ENCODE assay signal across 8 cellular contexts in genomic region chr2:101341901-101342624, GRCh38. TPM values are rescaled to one million over a fixed set of nuclear protein-coding genes. Genes with fewer than 3 reads are reported as not detected.
DNase-seq lines count a peak whose midpoint lies in the region; ATAC-seq lines count a peak whose summit lies in the region.

No MANE protein-coding gene starts in this region.

- no peak overlapping the region for H3K4me3 Mint-ChIP-seq in activated CD4-positive, alpha-beta memory T cell treated with anti-CD3 and anti-CD28 coated beads for 36 hours

- peaks cover 20% of the 10 kb centered on the region for H3K4me1 Mint-ChIP-seq in activated CD4-positive, alpha-beta memory T cell treated with anti-CD3 and anti-CD28 coated beads for 36 hours (ENCODE audit: low read depth)

- CTCF ChIA-PET in activated CD4-positive, alpha-beta memory T cell treated with anti-CD3 and anti-CD28 coated beads for 36 hours (lab: Charles Lee), result interaction anchor here (0.6 to 5.2 kb wide), 62 partner anchors 9 to 678 kb away, joined by 3 to 80 read pairs (median 4); partner anchors contain the start of genes CREG2 and RNF149

- H3K9me3 Mint-ChIP-seq in activated CD4-positive, alpha-beta memory T cell treated with anti-CD3 and anti-CD28 coated beads for 36 hours, result no peaks in the 10 kb centered on the region

- no peak for ATAC-seq in GM21723 (IDR thresholded peaks at IDR 0.05; ENCODE audit: unreplicated experiment)

- intact Hi-C loops in activated CD4-positive, alpha-beta memory T cell treated with anti-CD3 and anti-CD28 coated beads for 36 hours (cut with micrococcal nuclease), result loop anchor here (1.0 to 10.0 kb wide), 3 partner anchors 45 to 483 kb away; partner anchors contain the start of gene CREG2

- H3K27ac Mint-ChIP-seq in activated CD4-positive, alpha-beta memory T cell treated with anti-CD3 and anti-CD28 coated beads for 36 hours, result peak overlapping the region; percentile 16

- no peaks in the 10 kb centered on the region for H3K36me3 Mint-ChIP-seq in activated CD4-positive, alpha-beta memory T cell treated with anti-CD3 and anti-CD28 coated beads for 36 hours

- peak; percentile 91 for DNase-seq in AG20443 (ENCODE audit: low spot score)
- peak; percentile 59 for DNase-seq in HCEC 1CT
- DNase-seq in NCI-H748 treated with DMSO at 0.1 percent for 48 hours (lab: John Stamatoyannopoulos, UW), result peak; percentile 39
- DNase-seq in activated CD4-positive, alpha-beta memory T cell treated with anti-CD3 and anti-CD28 coated beads for 36 hours, result peak; percentile 82
- peak; percentile 60 for DNase-seq in effector CD4-positive, alpha-beta T cell
- DNase-seq in lung microvascular endothelial cell (ENCODE audit: low read depth in 2 of 2), result peak; percentile 76 to 78
- DNase-seq in stimulated activated CD8-positive, alpha-beta memory T cell treated with anti-CD3 and anti-CD28 coated beads, Interleukin-15, amount 100 ng/mL, for 24 hours (ENCODE audit: low read depth), result peak; percentile 64

- POLR2A ChIA-PET in activated CD4-positive, alpha-beta memory T cell treated with anti-CD3 and anti-CD28 coated beads for 36 hours (lab: Charles Lee), result interaction anchor here (0.5 to 0.6 kb wide), 2 partner anchors 16 to 935 kb away, joined by 3 read pairs; no protein-coding TSS in a partner anchor

- no peaks in the 10 kb centered on the region for H3K27me3 Mint-ChIP-seq in activated CD4-positive, alpha-beta memory T cell treated with anti-CD3 and anti-CD28 coated beads for 36 hours

RNA-seq across cellular contexts. Expression of gene RNF149, which starts 33.6 kb away (rescaled TPM):
- 10 to 100 TPM; 42.1 to 46.9 TPM for total RNA-seq in activated CD4-positive, alpha-beta memory T cell treated with anti-CD3 and anti-CD28 coated beads for 36 hours
- total RNA-seq in lung microvascular endothelial cell, result 29.0 and 34.3 TPM in 2 replicates

RNA-seq across cellular contexts. Expression of gene CREG2, which starts 45.2 kb away (rescaled TPM):
- total RNA-seq in activated CD4-positive, alpha-beta memory T cell treated with anti-CD3 and anti-CD28 coated beads for 36 hours, result not detected
- total RNA-seq in lung microvascular endothelial cell, result 0.44 TPM in 1 of 2 replicates, not detected in the other

Comparison
In these comparisons a context has a peak if more than half of its experiments do, and no peak if none do; other contexts are left out.
1. DNase-seq: peak in every context shown above with its lines; median percentile 91 in AG20443; 82 in activated CD4-positive, alpha-beta memory T cell treated with anti-CD3 and anti-CD28 coated beads for 36 hours; 77 in lung microvascular endothelial cell; 64 in stimulated activated CD8-positive, alpha-beta memory T cell treated with anti-CD3 and anti-CD28 coated beads, Interleukin-15, amount 100 ng/mL, for 24 hours; 60 in effector CD4-positive, alpha-beta T cell; 59 in HCEC 1CT; 39 in NCI-H748 treated with DMSO at 0.1 percent for 48 hours.